ENCODE assay signal across 1 cellular context in genomic region chr1:197733324-197733723, GRCh38.
TF ChIP-seq lines count a peak whose summit lies in the region.

No MANE protein-coding gene starts in this region.

TF ChIP-seq in HepG2, 621 proteins besides CTCF, POLR2A, EP300 and RAD21 (continued from another document):
- TF ChIP-seq, protein P1, sequence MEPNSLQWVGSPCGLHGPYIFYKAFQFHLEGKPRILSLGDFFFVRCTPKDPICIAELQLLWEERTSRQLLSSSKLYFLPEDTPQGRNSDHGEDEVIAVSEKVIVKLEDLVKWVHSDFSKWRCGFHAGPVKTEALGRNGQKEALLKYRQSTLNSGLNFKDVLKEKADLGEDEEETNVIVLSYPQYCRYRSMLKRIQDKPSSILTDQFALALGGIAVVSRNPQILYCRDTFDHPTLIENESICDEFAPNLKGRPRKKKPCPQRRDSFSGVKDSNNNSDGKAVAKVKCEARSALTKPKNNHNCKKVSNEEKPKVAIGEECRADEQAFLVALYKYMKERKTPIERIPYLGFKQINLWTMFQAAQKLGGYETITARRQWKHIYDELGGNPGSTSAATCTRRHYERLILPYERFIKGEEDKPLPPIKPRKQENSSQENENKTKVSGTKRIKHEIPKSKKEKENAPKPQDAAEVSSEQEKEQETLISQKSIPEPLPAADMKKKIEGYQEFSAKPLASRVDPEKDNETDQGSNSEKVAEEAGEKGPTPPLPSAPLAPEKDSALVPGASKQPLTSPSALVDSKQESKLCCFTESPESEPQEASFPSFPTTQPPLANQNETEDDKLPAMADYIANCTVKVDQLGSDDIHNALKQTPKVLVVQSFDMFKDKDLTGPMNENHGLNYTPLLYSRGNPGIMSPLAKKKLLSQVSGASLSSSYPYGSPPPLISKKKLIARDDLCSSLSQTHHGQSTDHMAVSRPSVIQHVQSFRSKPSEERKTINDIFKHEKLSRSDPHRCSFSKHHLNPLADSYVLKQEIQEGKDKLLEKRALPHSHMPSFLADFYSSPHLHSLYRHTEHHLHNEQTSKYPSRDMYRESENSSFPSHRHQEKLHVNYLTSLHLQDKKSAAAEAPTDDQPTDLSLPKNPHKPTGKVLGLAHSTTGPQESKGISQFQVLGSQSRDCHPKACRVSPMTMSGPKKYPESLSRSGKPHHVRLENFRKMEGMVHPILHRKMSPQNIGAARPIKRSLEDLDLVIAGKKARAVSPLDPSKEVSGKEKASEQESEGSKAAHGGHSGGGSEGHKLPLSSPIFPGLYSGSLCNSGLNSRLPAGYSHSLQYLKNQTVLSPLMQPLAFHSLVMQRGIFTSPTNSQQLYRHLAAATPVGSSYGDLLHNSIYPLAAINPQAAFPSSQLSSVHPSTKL (CRISPR knock-in tag; IDR thresholded peaks at IDR 0.05), result peak; percentile 53; the same call in 1 of the 2 replicates
- TF ChIP-seq ZMYM4 (CRISPR knock-in tag; IDR thresholded peaks at IDR 0.05) (peak; percentile 32; the same call in 1 of the 2 replicates), HNF1A (IDR thresholded peaks at IDR 0.05; ENCODE audit: low read depth) (peak; percentile 31; the same call in 1 of the 2 replicates), HNF1A (CRISPR knock-in tag; IDR thresholded peaks at IDR 0.05; ENCODE audit: borderline replicate concordance) (no peak), ZNF629 (CRISPR knock-in tag; conservative IDR thresholded peaks at IDR 0.05) (no peak), NR2F6 (IDR thresholded peaks at IDR 0.05) (peak; percentile 80), NR2F6 (CRISPR knock-in tag; IDR thresholded peaks at IDR 0.05) (peak; percentile 68), MIER2 (CRISPR knock-in tag; IDR thresholded peaks at IDR 0.05) (no peak), THRA (CRISPR knock-in tag; IDR thresholded peaks at IDR 0.05; ENCODE audit: borderline replicate concordance) (peak; percentile 39; the same call in 1 of the 2 replicates), ASH2L (IDR thresholded peaks at IDR 0.05; ENCODE audit: insufficient read length, low read depth, low read length) (peak; percentile 55), KDM2A (CRISPR knock-in tag; IDR thresholded peaks at IDR 0.05; ENCODE audit: borderline replicate concordance, low read depth) (no peak), RARA (CRISPR knock-in tag; IDR thresholded peaks at IDR 0.05) (peak; percentile 38; the same call in 1 of the 2 replicates), ZNF879 (CRISPR knock-in tag; IDR thresholded peaks at IDR 0.05) (no peak), NFIC (IDR thresholded peaks at IDR 0.05; ENCODE audit: low read length) (peak; percentile 58; the same call in 1 of the 2 replicates), SOX5 (CRISPR knock-in tag; IDR thresholded peaks at IDR 0.05; ENCODE audit: borderline replicate concordance) (peak; percentile 90; the same call in 1 of the 2 replicates), SOX6 (IDR thresholded peaks at IDR 0.05) (no peak), SOX6 (CRISPR knock-in tag; IDR thresholded peaks at IDR 0.05) (peak; percentile 80), SNRNP70 (IDR thresholded peaks at IDR 0.05; ENCODE audit: low read depth, low read length) (no peak), MXI1 (IDR thresholded peaks at IDR 0.05; ENCODE audit: borderline replicate concordance, low read depth, low read length) (no peak), PPARG (CRISPR knock-in tag; conservative IDR thresholded peaks at IDR 0.05) (peak; percentile 84), HOXA9 (CRISPR knock-in tag; IDR thresholded peaks at IDR 0.05; ENCODE audit: borderline replicate concordance) (no peak), PAXIP1 (CRISPR knock-in tag; conservative IDR thresholded peaks at IDR 0.05) (peak; percentile 42), NR2F2 (IDR thresholded peaks at IDR 0.05; ENCODE audit: borderline replicate concordance, low read depth) (0 out of 2 replicates have a peak, but pooled peaks have one; percentile 57), BCL6 (CRISPR knock-in tag; IDR thresholded peaks at IDR 0.05) (peak; percentile 94), ZNF652 (CRISPR knock-in tag; IDR thresholded peaks at IDR 0.05; ENCODE audit: borderline replicate concordance, low read depth) (peak; percentile 84), NCOA2 (CRISPR knock-in tag; IDR thresholded peaks at IDR 0.05) (peak; percentile 62; the same call in 1 of the 2 replicates), ZNF720 (CRISPR knock-in tag; IDR thresholded peaks at IDR 0.05) (no peak), TRIM24 (CRISPR knock-in tag; IDR thresholded peaks at IDR 0.05) (no peak), GATAD2A (CRISPR knock-in tag; IDR thresholded peaks at IDR 0.05) (peak; percentile 48), KLF9 (CRISPR knock-in tag; IDR thresholded peaks at IDR 0.05; ENCODE audit: low read depth) (no peak), ZNF407 (CRISPR knock-in tag; IDR thresholded peaks at IDR 0.05; ENCODE audit: not compliant biosample characterization) (no peak)
- TF ChIP-seq, protein P2, sequence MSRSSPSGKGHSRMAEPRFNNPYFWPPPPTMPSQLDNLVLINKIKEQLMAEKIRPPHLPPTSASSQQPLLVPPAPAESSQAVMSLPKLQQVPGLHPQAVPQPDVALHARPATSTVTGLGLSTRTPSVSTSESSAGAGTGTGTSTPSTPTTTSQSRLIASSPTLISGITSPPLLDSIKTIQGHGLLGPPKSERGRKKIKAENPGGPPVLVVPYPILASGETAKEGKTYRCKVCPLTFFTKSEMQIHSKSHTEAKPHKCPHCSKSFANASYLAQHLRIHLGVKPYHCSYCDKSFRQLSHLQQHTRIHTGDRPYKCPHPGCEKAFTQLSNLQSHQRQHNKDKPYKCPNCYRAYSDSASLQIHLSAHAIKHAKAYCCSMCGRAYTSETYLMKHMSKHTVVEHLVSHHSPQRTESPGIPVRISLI (CRISPR knock-in tag; IDR thresholded peaks at IDR 0.05; ENCODE audit: borderline replicate concordance), result peak; percentile 74
